ENCODE assay signal across 17 cellular contexts in the genomic region with DNA sequence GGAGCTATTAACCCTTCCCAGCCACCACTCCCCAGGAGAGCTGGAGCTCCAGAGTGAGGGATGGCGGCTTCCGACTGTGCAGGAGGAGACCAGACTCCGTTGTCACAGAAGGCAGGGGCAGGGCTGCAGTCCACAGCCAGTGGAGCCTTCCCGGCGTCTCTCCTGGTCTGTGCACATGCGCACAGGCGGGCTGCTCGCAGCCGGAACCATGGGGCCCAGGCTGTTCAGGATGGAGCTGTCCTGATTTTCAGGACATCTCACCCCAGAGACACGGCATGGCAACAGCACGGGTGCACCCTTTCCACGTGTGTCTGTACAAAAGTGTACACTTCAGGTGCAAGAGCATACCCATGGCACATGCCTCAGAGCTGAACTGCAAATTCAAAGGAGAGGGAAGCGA. TPM values are rescaled to one million over a fixed set of nuclear protein-coding genes. Genes with fewer than 3 reads are reported as not detected.
DNase-seq lines count a peak whose midpoint lies in the region; ATAC-seq and TF ChIP-seq lines count a peak whose summit lies in the region.
"Had no signal": no experiment of that assay in that cellular context is flagged by ENCODE, and none has a peak within 500 bp of the region (broad histone marks: within the 10 kb centered on the region; RNA-seq: fewer than 3 reads in every experiment).

No MANE protein-coding gene starts in this region.

- H3K27ac ChIP-seq in thyroid gland (peak overlapping the region; percentile 84 to 87 (median 86)), sigmoid colon (no peak overlapping the region)
- H3K27ac ChIP-seq: 22Rv1, hepatocyte, SK-N-MC had no signal

- TF ChIP-seq POLR2A in thyroid gland (IDR thresholded peaks at IDR 0.05): no peak
- TF ChIP-seq POLR2A in sigmoid colon (IDR thresholded peaks at IDR 0.05): no peak

- H3K9me3 ChIP-seq in thyroid gland (no peaks in the 10 kb centered on the region), sigmoid colon (no peaks in the 10 kb centered on the region)

- no peaks in the 10 kb centered on the region for H3K27me3 ChIP-seq in thyroid gland
- no peaks in the 10 kb centered on the region for H3K27me3 ChIP-seq in sigmoid colon
- H3K27me3 ChIP-seq: hepatocyte had no signal

- 66 to 74% methylated on average over 12 to 13 of the region's 13 CpGs for WGBS in thyroid gland, 2 donors
- 94% methylated on average over 13 of the region's 13 CpGs for WGBS in sigmoid colon, 2 donors

- H3K4me3 ChIP-seq in thyroid gland (replicated peaks in 1 of 3): no peak overlapping the region
- no peak overlapping the region for H3K4me3 ChIP-seq in sigmoid colon
- H3K4me3 ChIP-seq: hepatocyte, SK-N-MC had no signal

- TF ChIP-seq CTCF in thyroid gland (IDR thresholded peaks at IDR 0.05) (no peak), sigmoid colon (IDR thresholded peaks at IDR 0.05) (no peak)

- H3K36me3 ChIP-seq in thyroid gland (no peaks in the 10 kb centered on the region), sigmoid colon (peaks cover 0 to 15% (median 3%) of the 10 kb centered on the region in 4 donors)

- H3K4me1 ChIP-seq in thyroid gland (peaks cover 19 to 34% of the 10 kb centered on the region in 2 donors), sigmoid colon (no peaks in the 10 kb centered on the region)

- intact Hi-C loops in thyroid gland (cut with DNase I) (no loop called here), sigmoid colon (cut with DNase I) (no loop called here)

- DNase-seq in DMS79 treated with DMSO at 0.1 percent for 48 hours (lab: John Stamatoyannopoulos, UW) (peak; percentile 44), DMS79 (lab: John Stamatoyannopoulos, UW) (no peak), cerebellar cortex (ENCODE audit: low spot score) (peak; percentile 81), left lobe of liver (ENCODE audit: low spot score) (no peak), thyroid gland (peak; percentile 59 to 60), sigmoid colon (no peak), NCI-H748 treated with DMSO at 0.1 percent for 48 hours (lab: John Stamatoyannopoulos, UW) (no peak)
- DNase-seq: activated CD8-positive, alpha-beta memory T cell treated with anti-CD3 and anti-CD28 coated beads, Interleukin-2, amount 10 ng/mL, durations not matched to agents 7 days and 5 days; activated naive CD4-positive, alpha-beta T cell treated with Interleukin-2 at 50 U/mL for 16 hours; CD8-positive, alpha-beta memory T cell; natural killer cell; NCI-H2081 treated with DMSO at 0.1 percent for 48 hours; stimulated activated naive CD8-positive, alpha-beta T cell treated with anti-CD3 and anti-CD28 coated beads, Interleukin-15, Interleukin-2, amounts not matched to agents 100 U/mL and 50 U/mL, for 24 hours had no signal

- ATAC-seq in left lobe of liver (peak; percentile 46), HG02571 (IDR thresholded peaks at IDR 0.05; ENCODE audit: unreplicated experiment) (no peak)
- ATAC-seq: activated CD8-positive, alpha-beta memory T cell treated with anti-CD3 and anti-CD28 coated beads, Interleukin-2, amount 10 ng/mL, durations not matched to agents 7 days and 5 days; natural killer cell; stimulated activated naive CD8-positive, alpha-beta T cell treated with anti-CD3 and anti-CD28 coated beads, Interleukin-15, Interleukin-2, amounts not matched to agents 100 U/mL and 50 U/mL, for 24 hours had no signal

- no peak for TF ChIP-seq EP300 in sigmoid colon (IDR thresholded peaks at IDR 0.05)

RNA-seq across cellular contexts. Expression of gene EIPR1, which starts 28.8 kb away (rescaled TPM):
- total RNA-seq in left lobe of liver: 10.9 TPM
- 10 to 100 TPM; 26.1 to 51.6 (median 40.0) TPM for total RNA-seq in thyroid gland
- total RNA-seq in sigmoid colon: 10 to 100 TPM; 12.2 to 20.0 (median 14.7) TPM
- 10 to 100 TPM; 21.6 to 27.0 (median 23.8) TPM for polyA plus RNA-seq in sigmoid colon

RNA-seq across cellular contexts. Expression of gene TRAPPC12, which starts 30.7 kb away (rescaled TPM):
- total RNA-seq in left lobe of liver (51.9 TPM), thyroid gland (100 to 1,000 TPM in 2 of 4 donors, 10 to 100 TPM in 2; 93.0 to 198 (median 108) TPM), sigmoid colon (10 to 100 TPM; 48.5 to 79.5 (median 63.4) TPM)
- 10 to 100 TPM; 22.7 to 50.5 (median 38.4) TPM for polyA plus RNA-seq in sigmoid colon

Comparison
In these comparisons a context has a peak if more than half of its experiments do, and no peak if none do; other contexts are left out.
1. DNase-seq: peak in DMS79 treated with DMSO at 0.1 percent for 48 hours (single experiment), cerebellar cortex (single experiment) and thyroid gland (2 of 2); none in DMS79 (single experiment), left lobe of liver (single experiment), sigmoid colon (single experiment) and NCI-H748 treated with DMSO at 0.1 percent for 48 hours (single experiment).
2. H3K27ac ChIP-seq: peak in thyroid gland (3 of 3); none in sigmoid colon (0 of 4).